In genomic region chr7:139860090-139860773, GRCh38 we compare ENCODE assay signal across 11 cellular contexts. TPM values are rescaled to one million over a fixed set of nuclear protein-coding genes. Genes with fewer than 3 reads are reported as not detected.
DNase-seq lines count a peak whose midpoint lies in the region; ATAC-seq, FAIRE-seq and TF ChIP-seq lines count a peak whose summit lies in the region.
"Had no signal": no experiment of that assay in that cellular context is flagged by ENCODE, and none has a peak within 500 bp of the region (broad histone marks: within the 10 kb centered on the region; RNA-seq: fewer than 3 reads in every experiment).

No MANE protein-coding gene starts in this region.

- peaks cover 15% of the 10 kb centered on the region for H3K4me1 Mint-ChIP-seq in CD4-positive, alpha-beta T cell (ENCODE audit: low read depth)
- peaks cover 48 to 55% of the 10 kb centered on the region in 2 donors for H3K4me1 Mint-ChIP-seq in natural killer cell treated with Interleukin-12 subunit alpha and Interleukin-12 subunit beta and Interleukin-15 and Interleukin-18, amount 100 ng/mL, for 72 hours (ENCODE audit: low read depth in 2 of 2)
- peaks cover 16% of the 10 kb centered on the region for H3K4me1 Mint-ChIP-seq in activated naive CD4-positive, alpha-beta T cell treated with anti-CD3 and anti-CD28 coated beads for 36 hours (ENCODE audit: low read depth)

- H2AK5ac ChIP-seq in mesenchymal stem cell (ENCODE audit: low read length, severe bottlenecking), result no peak overlapping the region

- peaks cover 5% of the 10 kb centered on the region for H3K9me3 Mint-ChIP-seq in CD4-positive, alpha-beta T cell
- H3K9me3 Mint-ChIP-seq in natural killer cell treated with Interleukin-12 subunit alpha and Interleukin-12 subunit beta and Interleukin-15 and Interleukin-18, amount 100 ng/mL, for 72 hours, result peaks cover 13% of the 10 kb centered on the region
- peaks cover 10% of the 10 kb centered on the region for H3K9me3 Mint-ChIP-seq in activated naive CD4-positive, alpha-beta T cell treated with anti-CD3 and anti-CD28 coated beads for 36 hours

- no peak overlapping the region for H3K4me3 Mint-ChIP-seq in CD4-positive, alpha-beta T cell
- peak overlapping the region; percentile 64 for H3K4me3 Mint-ChIP-seq in natural killer cell treated with Interleukin-12 subunit alpha and Interleukin-12 subunit beta and Interleukin-15 and Interleukin-18, amount 100 ng/mL, for 72 hours
- no peak overlapping the region for H3K4me3 Mint-ChIP-seq in activated naive CD4-positive, alpha-beta T cell treated with anti-CD3 and anti-CD28 coated beads for 36 hours

- no peak overlapping the region for H2BK5ac ChIP-seq in mesenchymal stem cell (ENCODE audit: low read depth, low read length, poor library complexity, severe bottlenecking)

- TF ChIP-seq POLR2A in gastroesophageal sphincter (IDR thresholded peaks at IDR 0.05), result no peak

- H3K36me3 ChIP-seq in gastroesophageal sphincter (no peaks in the 10 kb centered on the region), mesenchymal stem cell (ENCODE audit: control insufficient read depth in 1 of 2, insufficient read depth in 2 of 2, low read depth in 1 of 2, low read length in 2 of 2) (no peaks in the 10 kb centered on the region)

- no peak overlapping the region for H2BK15ac ChIP-seq in mesenchymal stem cell (ENCODE audit: low read depth, poor library complexity, severe bottlenecking)

- no peak overlapping the region for H3K27ac ChIP-seq in CD4-positive, alpha-beta T cell (ENCODE audit: low read depth, low read length)
- H3K27ac ChIP-seq in gastroesophageal sphincter, result peak overlapping the region in 1 of 4 donors; percentile 38
- H3K27ac ChIP-seq in mesenchymal stem cell (ENCODE audit: low read length, poor library complexity, severe bottlenecking), result no peak overlapping the region

- H3K9me3 ChIP-seq in CD4-positive, alpha-beta T cell (ENCODE audit: control insufficient read depth, low read length), result peaks cover 10% of the 10 kb centered on the region
- peaks cover 0 to 6% (median 0%) of the 10 kb centered on the region in 3 donors for H3K9me3 ChIP-seq in gastroesophageal sphincter
- no peaks in the 10 kb centered on the region for H3K9me3 ChIP-seq in mesenchymal stem cell (ENCODE audit: control insufficient read depth, low read length)

- H2BK120ac ChIP-seq in mesenchymal stem cell (ENCODE audit: low read depth, low read length), result no peak overlapping the region

- no peak overlapping the region for H3K23ac ChIP-seq in mesenchymal stem cell (ENCODE audit: low read length in 2 of 2)

- no peak overlapping the region for H3K4me3 ChIP-seq in gastroesophageal sphincter
- no peak overlapping the region for H3K4me3 ChIP-seq in mesenchymal stem cell (ENCODE audit: insufficient read depth in 1 of 2, low read depth in 1 of 2, low read length in 2 of 2)

- H3K79me1 ChIP-seq in mesenchymal stem cell (replicated peaks; ENCODE audit: low read length, poor library complexity, severe bottlenecking), result peaks cover 2% of the 10 kb centered on the region

- H3K9ac ChIP-seq in mesenchymal stem cell (ENCODE audit: low read length), result no peak overlapping the region

- no peak overlapping the region for H3K4me2 ChIP-seq in mesenchymal stem cell (ENCODE audit: low read length, poor library complexity, severe bottlenecking)

- POLR2A ChIA-PET in CD4-positive, alpha-beta T cell (lab: Charles Lee), result interaction anchor here (0.6 to 1.2 kb wide), 2 partner anchors 74 to 111 kb away, joined by 3 read pairs; no protein-coding TSS in a partner anchor

- no peaks in the 10 kb centered on the region for H3K27me3 Mint-ChIP-seq in CD4-positive, alpha-beta T cell
- H3K27me3 Mint-ChIP-seq in natural killer cell treated with Interleukin-12 subunit alpha and Interleukin-12 subunit beta and Interleukin-15 and Interleukin-18, amount 100 ng/mL, for 72 hours, result no peaks in the 10 kb centered on the region
- H3K27me3 Mint-ChIP-seq in activated naive CD4-positive, alpha-beta T cell treated with anti-CD3 and anti-CD28 coated beads for 36 hours (ENCODE audit: low read depth), result peaks cover 4% of the 10 kb centered on the region

- CTCF ChIA-PET in CD4-positive, alpha-beta T cell (lab: Charles Lee), result interaction anchor here (0.7 kb wide), 1 partner anchor 112 kb away, joined by 3 read pairs; no protein-coding TSS in a partner anchor
- CTCF ChIA-PET in activated naive CD4-positive, alpha-beta T cell treated with anti-CD3 and anti-CD28 coated beads for 36 hours (lab: Charles Lee), result no interaction called here

- ATAC-seq in CD4-positive, alpha-beta T cell (ENCODE audit: poor library complexity), result no peak
- ATAC-seq in gastroesophageal sphincter (peak; percentile 70), GM19452 (IDR thresholded peaks at IDR 0.05; ENCODE audit: unreplicated experiment) (no peak)
- peak; percentile 69 to 75 for ATAC-seq in natural killer cell treated with Interleukin-12 subunit alpha and Interleukin-12 subunit beta and Interleukin-15 and Interleukin-18, amount 100 ng/mL, for 72 hours

- no peak for TF ChIP-seq CTCF in CD4-positive, alpha-beta T cell (IDR thresholded peaks at IDR 0.05)
- no peak for TF ChIP-seq CTCF in gastroesophageal sphincter (IDR thresholded peaks at IDR 0.05)
- TF ChIP-seq CTCF in D721Med (IDR thresholded peaks at IDR 0.05; ENCODE audit: insufficient read depth, missing control alignments), result no peak

- no peak for TF ChIP-seq EP300 in gastroesophageal sphincter (IDR thresholded peaks at IDR 0.05)

- WGBS in gastroesophageal sphincter (ENCODE audit: low coverage in 1 of 2), 2 donors, result 57 to 60% methylated on average over 4 of the region's 4 CpGs
- 82% methylated on average over 4 of the region's 4 CpGs for WGBS in mesenchymal stem cell

- no peaks in the 10 kb centered on the region for H3K36me3 Mint-ChIP-seq in CD4-positive, alpha-beta T cell (ENCODE audit: low read depth)
- H3K36me3 Mint-ChIP-seq in natural killer cell treated with Interleukin-12 subunit alpha and Interleukin-12 subunit beta and Interleukin-15 and Interleukin-18, amount 100 ng/mL, for 72 hours, result peaks cover 32% of the 10 kb centered on the region
- no peaks in the 10 kb centered on the region for H3K36me3 Mint-ChIP-seq in activated naive CD4-positive, alpha-beta T cell treated with anti-CD3 and anti-CD28 coated beads for 36 hours (ENCODE audit: low read depth)

- H4K8ac ChIP-seq in mesenchymal stem cell (ENCODE audit: low read length), result no peak overlapping the region

- peak overlapping the region; percentile 24 for H3K27ac Mint-ChIP-seq in CD4-positive, alpha-beta T cell
- H3K27ac Mint-ChIP-seq in natural killer cell treated with Interleukin-12 subunit alpha and Interleukin-12 subunit beta and Interleukin-15 and Interleukin-18, amount 100 ng/mL, for 72 hours, result peak overlapping the region; percentile 66 to 92
- no peak overlapping the region for H3K27ac Mint-ChIP-seq in activated naive CD4-positive, alpha-beta T cell treated with anti-CD3 and anti-CD28 coated beads for 36 hours

- no peak for DNase-seq in CD4-positive, alpha-beta T cell
- peak; percentile 75 for DNase-seq in NOMO-1 treated with DMSO at 0.1 percent for 48 hours (lab: John Stamatoyannopoulos, UW; ENCODE audit: unreplicated experiment)
- no peak for DNase-seq in natural killer cell treated with Interleukin-12 subunit alpha and Interleukin-12 subunit beta and Interleukin-15 and Interleukin-18, amount 100 ng/mL, for 72 hours (ENCODE audit: low spot score)
- no peak for DNase-seq in D721Med (ENCODE audit: insufficient read length, low spot score)
- DNase-seq in mesenchymal stem cell, result no peak
- no peak for DNase-seq in activated naive CD4-positive, alpha-beta T cell treated with anti-CD3 and anti-CD28 coated beads for 36 hours
- DNase-seq: activated T-cell treated with anti-CD3 and anti-CD28 coated beads for 4 hours, NCI-H1092 treated with DMSO at 0.1 percent for 48 hours, T1000 had no signal

- no peak overlapping the region for H2AFZ ChIP-seq in mesenchymal stem cell (ENCODE audit: low read depth, low read length)

- no peak overlapping the region for H3K4ac ChIP-seq in mesenchymal stem cell (ENCODE audit: low read depth in 1 of 2, low read length in 2 of 2)

- intact Hi-C loops in CD4-positive, alpha-beta T cell (cut with DNase I, micrococcal nuclease), result no loop called here
- intact Hi-C loops in activated naive CD4-positive, alpha-beta T cell treated with anti-CD3 and anti-CD28 coated beads for 36 hours (cut with micrococcal nuclease), result no loop called here

- no peak overlapping the region for H2BK12ac ChIP-seq in mesenchymal stem cell (ENCODE audit: low read length in 2 of 2)

- peak overlapping the region in 1 of 2 experiments; percentile 14 for H3K18ac ChIP-seq in mesenchymal stem cell (ENCODE audit: low read depth in 1 of 2, low read length in 2 of 2)

- no peak overlapping the region for H4K91ac ChIP-seq in mesenchymal stem cell (ENCODE audit: low read length)

- no peak overlapping the region for H3K14ac ChIP-seq in mesenchymal stem cell (ENCODE audit: low read length in 2 of 2)

- no peak for FAIRE-seq in D721Med (lab: Jason Lieb, UNC)

- H3K27me3 ChIP-seq in CD4-positive, alpha-beta T cell (ENCODE audit: control insufficient read depth, insufficient read depth, low read length), result no peaks in the 10 kb centered on the region
- H3K27me3 ChIP-seq in gastroesophageal sphincter (no peaks in the 10 kb centered on the region), mesenchymal stem cell (ENCODE audit: control insufficient read depth in 1 of 2, insufficient read depth in 1 of 2, low read length in 2 of 2) (no peaks in the 10 kb centered on the region)

- H3K4me1 ChIP-seq in gastroesophageal sphincter, result no peaks in the 10 kb centered on the region
- peaks cover 1% of the 10 kb centered on the region for H3K4me1 ChIP-seq in mesenchymal stem cell (ENCODE audit: control insufficient read depth, insufficient read depth, low read depth, low read length)

RNA-seq across cellular contexts. Expression of gene TBXAS1, which starts 31.2 kb away (rescaled TPM):
- 1 to 10 TPM; 5.5 to 6.0 TPM for total RNA-seq in CD4-positive, alpha-beta T cell
- total RNA-seq in gastroesophageal sphincter, result 10 to 100 TPM in 2 of 4 donors, 1 to 10 TPM in 2; 6.2 to 23.0 (median 11.8) TPM
- 100 to 1,000 TPM; 104 to 130 TPM for total RNA-seq in natural killer cell treated with Interleukin-12 subunit alpha and Interleukin-12 subunit beta and Interleukin-15 and Interleukin-18, amount 100 ng/mL, for 72 hours
- 17.7 TPM for polyA plus RNA-seq in mesenchymal stem cell (2013, experiment 1 of 2)
- 19.0 TPM for polyA plus RNA-seq in mesenchymal stem cell (2013, experiment 2 of 2)
- 1 to 10 TPM in 1 of 2 experiments, under 1 TPM in 1; 0.83 to 1.1 TPM for total RNA-seq in activated naive CD4-positive, alpha-beta T cell treated with anti-CD3 and anti-CD28 coated beads for 36 hours

Comparison
In these comparisons a context has a peak if more than half of its experiments do, and no peak if none do; other contexts are left out.
1. ATAC-seq: peak in gastroesophageal sphincter (single experiment) and natural killer cell treated with Interleukin-12 subunit alpha and Interleukin-12 subunit beta and Interleukin-15 and Interleukin-18, amount 100 ng/mL, for 72 hours (2 of 2); none in CD4-positive, alpha-beta T cell (single experiment) and GM19452 (single experiment).
2. RNA of gene TBXAS1, which starts 31.2 kb away (total RNA-seq): 104 to 130 TPM in natural killer cell treated with Interleukin-12 subunit alpha and Interleukin-12 subunit beta and Interleukin-15 and Interleukin-18, amount 100 ng/mL, for 72 hours; 6.2 to 23.0 TPM in gastroesophageal sphincter, 5.5 to 6.0 TPM in CD4-positive, alpha-beta T cell and 0.83 to 1.1 TPM in activated naive CD4-positive, alpha-beta T cell treated with anti-CD3 and anti-CD28 coated beads for 36 hours; every median in the first group is over 4 times any median in the second.